In the genomic region with DNA sequence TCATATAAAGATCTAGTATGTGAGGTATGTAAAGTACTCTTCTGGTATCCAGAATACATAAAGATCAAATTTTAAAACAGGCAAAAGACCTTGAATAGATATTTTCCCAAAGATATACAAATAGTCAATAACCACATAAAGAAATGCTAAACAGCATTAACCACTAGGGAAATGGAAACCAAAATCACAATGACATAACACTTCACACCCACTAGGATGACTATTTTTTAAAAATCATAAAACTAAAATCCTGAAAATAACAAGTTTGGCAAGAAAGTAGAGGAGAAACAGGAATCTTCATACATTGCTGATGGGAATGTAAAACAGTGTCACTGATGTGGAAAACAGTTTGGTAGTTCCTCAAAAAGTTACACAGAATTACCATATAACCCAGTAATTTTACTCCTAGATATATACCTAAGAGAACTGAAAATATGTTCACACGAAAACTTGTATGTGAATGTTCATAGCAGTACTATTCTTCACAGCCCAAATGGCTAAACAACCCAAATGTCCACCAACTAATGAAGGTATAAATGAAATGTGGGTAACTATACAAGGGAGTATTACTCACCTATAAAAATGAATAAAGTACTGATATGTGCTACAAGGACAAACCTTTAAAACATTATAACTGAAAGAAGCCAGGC, we compare ENCODE assay signal across 18 cellular contexts. TPM values are rescaled to one million over a fixed set of nuclear protein-coding genes. Genes with fewer than 3 reads are reported as not detected.
A peak's percentile ranks its signal among the peaks of the same experiment; 100 is the strongest.
DNase-seq lines count a peak whose midpoint lies in the region; ATAC-seq, FAIRE-seq and TF ChIP-seq lines count a peak whose summit lies in the region.
"Had no signal": no experiment of that assay in that cellular context is flagged by ENCODE, and none has a peak within 500 bp of the region (broad histone marks: within the 10 kb centered on the region; RNA-seq: fewer than 3 reads in every experiment).

No MANE protein-coding gene starts in this region.

- ATAC-seq in activated CD4-positive, CD25-positive, alpha-beta regulatory T cell treated with anti-CD3 and anti-CD28 coated beads, Interleukin-2, amount 50 U/mL, for 24 hours: peak; percentile 21 to 50
- peak in 1 of 2 donors; percentile 48 for ATAC-seq in natural killer cell treated with Interleukin-12 subunit alpha and Interleukin-12 subunit beta and Interleukin-15 and Interleukin-18, amount 100 ng/mL, for 72 hours
- ATAC-seq in aorta (ENCODE audit: low FRiP score): no peak
- ATAC-seq: gastroesophageal sphincter had no signal

- peak overlapping the region; percentile 63 for H3K27ac Mint-ChIP-seq in activated T-helper 1 cell treated with anti-CD3 and anti-CD28 coated beads, Interleukin-12 subunit alpha, Interleukin-12 subunit beta, Interleukin-2, Interleukin-4 antibody, amounts not matched to agents 30 ng/mL and 10 ng/mL and 1 ng/mL, durations not matched to agents 14 hours and 24 hours and 36 hours
- H3K27ac Mint-ChIP-seq in natural killer cell treated with Interleukin-12 subunit alpha and Interleukin-12 subunit beta and Interleukin-15 and Interleukin-18, amount 100 ng/mL, for 72 hours: peak overlapping the region; percentile 47 to 71

- peaks cover 37% of the 10 kb centered on the region for H3K36me3 Mint-ChIP-seq in activated T-helper 1 cell treated with anti-CD3 and anti-CD28 coated beads, Interleukin-12 subunit alpha, Interleukin-12 subunit beta, Interleukin-2, Interleukin-4 antibody, amounts not matched to agents 30 ng/mL and 10 ng/mL and 1 ng/mL, durations not matched to agents 14 hours and 24 hours and 36 hours (ENCODE audit: low read depth)
- peaks cover 18% of the 10 kb centered on the region for H3K36me3 Mint-ChIP-seq in natural killer cell treated with Interleukin-12 subunit alpha and Interleukin-12 subunit beta and Interleukin-15 and Interleukin-18, amount 100 ng/mL, for 72 hours

- peaks cover 5 to 15% of the 10 kb centered on the region in 2 donors for H3K4me1 ChIP-seq in aorta (ENCODE audit: control insufficient read depth in 1 of 2, insufficient read depth in 2 of 2, low read length in 2 of 2)

- H3K27me3 ChIP-seq in aorta (ENCODE audit: control insufficient read depth in 1 of 2, insufficient read depth in 2 of 2, low read length in 1 of 2): no peaks in the 10 kb centered on the region
- H3K27me3 ChIP-seq: brain microvascular endothelial cell, gastroesophageal sphincter, tibial nerve had no signal

- intact Hi-C loops in activated T-helper 1 cell treated with anti-CD3 and anti-CD28 coated beads, Interleukin-12 subunit alpha, Interleukin-12 subunit beta, Interleukin-2, Interleukin-4 antibody, amounts not matched to agents 30 ng/mL and 10 ng/mL and 1 ng/mL, durations not matched to agents 14 hours and 24 hours and 36 hours (cut with micrococcal nuclease): loop anchor here (1.0 kb wide), 1 partner anchor 9 kb away; no protein-coding TSS in a partner anchor
- intact Hi-C loops in aorta (cut with DNase I): no loop called here

- peaks cover 78% of the 10 kb centered on the region for H3K4me1 Mint-ChIP-seq in activated T-helper 1 cell treated with anti-CD3 and anti-CD28 coated beads, Interleukin-12 subunit alpha, Interleukin-12 subunit beta, Interleukin-2, Interleukin-4 antibody, amounts not matched to agents 30 ng/mL and 10 ng/mL and 1 ng/mL, durations not matched to agents 14 hours and 24 hours and 36 hours (ENCODE audit: low read depth)
- peaks cover 70 to 79% of the 10 kb centered on the region in 2 donors for H3K4me1 Mint-ChIP-seq in natural killer cell treated with Interleukin-12 subunit alpha and Interleukin-12 subunit beta and Interleukin-15 and Interleukin-18, amount 100 ng/mL, for 72 hours (ENCODE audit: low read depth in 2 of 2)

- FAIRE-seq in H54 (lab: Jason Lieb, UNC) (peak; percentile 50), RCC 7860 (lab: Jason Lieb, UNC) (no peak)

- H3K9me3 Mint-ChIP-seq in activated T-helper 1 cell treated with anti-CD3 and anti-CD28 coated beads, Interleukin-12 subunit alpha, Interleukin-12 subunit beta, Interleukin-2, Interleukin-4 antibody, amounts not matched to agents 30 ng/mL and 10 ng/mL and 1 ng/mL, durations not matched to agents 14 hours and 24 hours and 36 hours: no peaks in the 10 kb centered on the region
- H3K9me3 Mint-ChIP-seq in natural killer cell treated with Interleukin-12 subunit alpha and Interleukin-12 subunit beta and Interleukin-15 and Interleukin-18, amount 100 ng/mL, for 72 hours: peaks cover 3% of the 10 kb centered on the region

- H3K36me3 ChIP-seq in aorta (ENCODE audit: control insufficient read depth in 1 of 2, insufficient read depth in 2 of 2, low read length in 1 of 2): no peaks in the 10 kb centered on the region
- H3K36me3 ChIP-seq: brain microvascular endothelial cell, gastroesophageal sphincter had no signal

- H3K9me3 ChIP-seq in aorta (ENCODE audit: control insufficient read depth, low read length): no peaks in the 10 kb centered on the region
- H3K9me3 ChIP-seq: gastroesophageal sphincter, tibial nerve had no signal

- no peak overlapping the region for H3K4me3 ChIP-seq in aorta (ENCODE audit: low read length in 2 of 2)
- H3K4me3 ChIP-seq: gastroesophageal sphincter, GM23248, tibial nerve had no signal

- H3K4me3 Mint-ChIP-seq in activated T-helper 1 cell treated with anti-CD3 and anti-CD28 coated beads, Interleukin-12 subunit alpha, Interleukin-12 subunit beta, Interleukin-2, Interleukin-4 antibody, amounts not matched to agents 30 ng/mL and 10 ng/mL and 1 ng/mL, durations not matched to agents 14 hours and 24 hours and 36 hours: no peak overlapping the region
- peak overlapping the region; percentile 62 for H3K4me3 Mint-ChIP-seq in natural killer cell treated with Interleukin-12 subunit alpha and Interleukin-12 subunit beta and Interleukin-15 and Interleukin-18, amount 100 ng/mL, for 72 hours
- H3K4me3 Mint-ChIP-seq: neural crest cell had no signal

- DNase-seq in activated CD4-positive, CD25-positive, alpha-beta regulatory T cell treated with anti-CD3 and anti-CD28 coated beads, Interleukin-2, amount 50 U/mL, for 72 hours: no peak
- DNase-seq in H54 (ENCODE audit: insufficient read length, low spot score): no peak
- no peak for DNase-seq in activated T-helper 1 cell treated with anti-CD3 and anti-CD28 coated beads, Interleukin-12 subunit alpha, Interleukin-12 subunit beta, Interleukin-2, Interleukin-4 antibody, amounts not matched to agents 30 ng/mL and 10 ng/mL and 1 ng/mL, durations not matched to agents 14 hours and 24 hours and 36 hours (ENCODE audit: low spot score)
- no peak for DNase-seq in natural killer cell treated with Interleukin-12 subunit alpha and Interleukin-12 subunit beta and Interleukin-15 and Interleukin-18, amount 100 ng/mL, for 72 hours (ENCODE audit: low spot score)
- no peak for DNase-seq in RCC 7860 (ENCODE audit: low spot score)
- no peak for DNase-seq in aorta
- DNase-seq in NCI-H526 (lab: John Stamatoyannopoulos, UW): no peak
- DNase-seq: 8988T; brain microvascular endothelial cell; dermis blood vessel endothelial cell; DMS53; GM23248; NCI-H187; stimulated activated CD8-positive, alpha-beta memory T cell treated with anti-CD3 and anti-CD28 coated beads, Interleukin-4, amount 100 ng/mL, for 48 hours had no signal

- no peaks in the 10 kb centered on the region for H3K27me3 Mint-ChIP-seq in activated T-helper 1 cell treated with anti-CD3 and anti-CD28 coated beads, Interleukin-12 subunit alpha, Interleukin-12 subunit beta, Interleukin-2, Interleukin-4 antibody, amounts not matched to agents 30 ng/mL and 10 ng/mL and 1 ng/mL, durations not matched to agents 14 hours and 24 hours and 36 hours (ENCODE audit: insufficient read depth)
- H3K27me3 Mint-ChIP-seq in natural killer cell treated with Interleukin-12 subunit alpha and Interleukin-12 subunit beta and Interleukin-15 and Interleukin-18, amount 100 ng/mL, for 72 hours: no peaks in the 10 kb centered on the region

- no peak for TF ChIP-seq POLR2A in H54 (IDR thresholded peaks at IDR 0.05; ENCODE audit: low read depth, low read length)

- 95 to 96% methylated on average over 1 of the region's 1 CpG for WGBS in aorta, 2 donors

- no peak overlapping the region for H3K27ac ChIP-seq in aorta (ENCODE audit: low read depth in 1 of 2, low read length in 2 of 2)
- H3K27ac ChIP-seq: brain microvascular endothelial cell, gastroesophageal sphincter, GM23248 had no signal

RNA-seq across cellular contexts. Expression of a gene that starts 12.5 kb away (rescaled TPM):
- 174 and 177 TPM in 2 replicates for total RNA-seq in activated T-helper 1 cell treated with anti-CD3 and anti-CD28 coated beads, Interleukin-12 subunit alpha, Interleukin-12 subunit beta, Interleukin-2, Interleukin-4 antibody, amounts not matched to agents 30 ng/mL and 10 ng/mL and 1 ng/mL, durations not matched to agents 14 hours and 24 hours and 36 hours
- 100 to 1,000 TPM; 208 to 223 TPM for total RNA-seq in natural killer cell treated with Interleukin-12 subunit alpha and Interleukin-12 subunit beta and Interleukin-15 and Interleukin-18, amount 100 ng/mL, for 72 hours
- 100 to 1,000 TPM; 306 to 486 TPM for total RNA-seq in aorta
- polyA plus RNA-seq in aorta: 100 to 1,000 TPM in 1 of 2 donors, 10 to 100 TPM in 1; 94.5 to 101 TPM
